In the genomic region with DNA sequence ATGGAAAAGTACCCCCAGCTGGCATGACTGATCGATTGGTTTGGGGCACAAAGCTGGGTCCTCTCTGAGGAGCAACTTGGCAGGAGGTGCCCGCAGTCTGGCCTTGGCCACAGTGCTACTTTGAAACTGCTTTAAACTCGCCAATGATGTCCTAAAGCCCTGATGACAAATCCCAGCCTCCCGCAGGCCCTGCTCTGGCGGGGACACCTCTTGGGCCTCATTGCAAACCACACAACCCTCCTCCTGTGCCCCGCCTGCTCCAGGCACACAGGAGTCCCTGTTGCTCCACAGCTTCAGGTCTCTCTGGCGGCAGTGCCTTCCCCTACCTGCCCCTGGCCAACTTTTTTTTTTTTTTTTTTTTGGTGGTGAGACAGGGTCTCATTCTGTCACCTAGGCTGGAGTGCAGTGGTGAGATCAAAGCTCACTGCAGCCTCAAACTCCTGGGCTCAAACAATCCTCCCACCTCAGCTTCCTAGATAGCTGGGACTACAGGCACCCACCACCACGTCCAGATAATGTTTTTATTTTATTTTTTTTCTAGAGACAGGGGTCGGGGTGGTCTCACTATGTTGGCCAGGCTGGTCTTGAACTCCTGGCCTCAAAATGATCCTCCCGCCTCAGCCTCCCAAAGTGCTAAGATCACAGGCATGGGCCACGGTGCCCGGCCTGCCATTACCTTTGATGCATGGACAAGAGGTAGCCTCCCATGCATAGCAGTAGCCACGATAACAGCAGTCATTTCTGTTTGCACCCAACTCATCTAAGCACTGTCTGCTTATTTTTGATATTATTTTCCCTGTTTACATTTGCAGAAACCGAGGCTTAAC, we compare ENCODE assay signal across 17 cellular contexts. TPM values are rescaled to one million over a fixed set of nuclear protein-coding genes. Genes with fewer than 3 reads are reported as not detected.
DNase-seq lines count a peak whose midpoint lies in the region; ATAC-seq, FAIRE-seq and TF ChIP-seq lines count a peak whose summit lies in the region.
"Had no signal": no experiment of that assay in that cellular context is flagged by ENCODE, and none has a peak within 500 bp of the region (broad histone marks: within the 10 kb centered on the region; RNA-seq: fewer than 3 reads in every experiment).

No MANE protein-coding gene starts in this region.

- H3K4me1 ChIP-seq in mammary epithelial cell (ENCODE audit: insufficient read depth, low read length) (peaks cover 44% of the 10 kb centered on the region), pancreas (peaks cover 0 to 9% (median 4%) of the 10 kb centered on the region in 3 donors)
- H3K4me1 ChIP-seq: psoas muscle had no signal

- H3K4me3 ChIP-seq in NB4 (ENCODE audit: low read depth, low read length) (no peak overlapping the region), mammary epithelial cell (replicated peaks in 1 of 3; ENCODE audit: insufficient read depth in 1 of 3, low read depth in 2 of 3, low read length in 3 of 3) (no peak overlapping the region), pancreas (no peak overlapping the region)
- H3K4me3 ChIP-seq: GM12878, psoas muscle, SJSA1 had no signal

- ATAC-seq in pancreas = peak in 3 of 4 donors; percentile 28 to 42 (median 40)
- ATAC-seq: foreskin keratinocyte had no signal

- DNase-seq in COLO668 (lab: John Stamatoyannopoulos, UW; ENCODE audit: unreplicated experiment) = peak; percentile 24
- DNase-seq in NB4 (ENCODE audit: low read depth) = peak; percentile 55
- DNase-seq in mammary epithelial cell = peak; percentile 51
- peak in 1 of 6 donors; percentile 29 for DNase-seq in pancreas
- no peak for DNase-seq in NCI-H146 treated with DMSO at 0.1 percent for 48 hours (lab: John Stamatoyannopoulos, UW; ENCODE audit: unreplicated experiment)
- no peak for DNase-seq in KG1 (lab: John Stamatoyannopoulos, UW)
- no peak for DNase-seq in AG08396 (ENCODE audit: low spot score)
- no peak for DNase-seq in activated CD8-positive, alpha-beta memory T cell treated with anti-CD3 and anti-CD28 coated beads for 24 hours
- DNase-seq: activated gamma-delta T cell; effector CD8-positive, alpha-beta T cell; EL; foreskin keratinocyte; NCI-H1694 treated with DMSO at 0.1 percent for 48 hours; psoas muscle had no signal

- CTCF ChIA-PET in mammary epithelial cell (lab: Charles Lee; ENCODE audit: low non-redundant PET) = no interaction called here

- no peak overlapping the region for H3K9ac ChIP-seq in mammary epithelial cell (ENCODE audit: insufficient read depth, low read length)

- no peaks in the 10 kb centered on the region for H3K79me2 ChIP-seq in mammary epithelial cell (ENCODE audit: insufficient read depth, low read length)

- TF ChIP-seq CTCF in NB4 (IDR thresholded peaks at IDR 0.05; ENCODE audit: low read depth, low read length) = no peak
- TF ChIP-seq CTCF in mammary epithelial cell (conservative IDR thresholded peaks at IDR 0.05 in 1 of 2, IDR thresholded peaks at IDR 0.05 in 1 of 2; ENCODE audit: extremely low read depth in 1 of 2, insufficient read depth in 1 of 2, low read depth in 1 of 2, low read length in 2 of 2) = no peak
- no peak for TF ChIP-seq CTCF in pancreas (IDR thresholded peaks at IDR 0.05)

- no TSS peak for BruUV-seq in mammary epithelial cell (replicated peaks; lab: Mats Ljungman, UMichigan)

- H3K4me2 ChIP-seq in mammary epithelial cell (ENCODE audit: insufficient read depth, low read depth, low read length) = no peak overlapping the region

- H2AFZ ChIP-seq in mammary epithelial cell (ENCODE audit: low read depth, low read length) = peak overlapping the region; percentile 37

- dilution Hi-C loops in mammary epithelial cell (cut with HindIII; ENCODE audit: low sequenced_read_pairs) = no loop called here

- H3K27me3 ChIP-seq in mammary epithelial cell (ENCODE audit: insufficient read depth, low read length) = no peaks in the 10 kb centered on the region
- H3K27me3 ChIP-seq in pancreas = no peaks in the 10 kb centered on the region
- H3K27me3 ChIP-seq: foreskin keratinocyte, SJSA1 had no signal

- no peaks in the 10 kb centered on the region for H4K20me1 ChIP-seq in mammary epithelial cell (ENCODE audit: insufficient read depth, low read length)

- H3K9me3 ChIP-seq in mammary epithelial cell (replicated peaks; ENCODE audit: insufficient read depth, low read length) = no peaks in the 10 kb centered on the region
- no peaks in the 10 kb centered on the region for H3K9me3 ChIP-seq in pancreas
- H3K9me3 ChIP-seq: psoas muscle, SJSA1 had no signal

- no peak for TF ChIP-seq POLR2A in NB4 (IDR thresholded peaks at IDR 0.05; ENCODE audit: extremely low read depth, insufficient read length)

- intact Hi-C loops in mammary epithelial cell (cut with micrococcal nuclease) (no loop called here), pancreas (cut with DNase I) (no loop called here)

- H3K36me3 ChIP-seq in mammary epithelial cell (ENCODE audit: insufficient read depth, low read length) (no peaks in the 10 kb centered on the region), pancreas (no peaks in the 10 kb centered on the region)
- H3K36me3 ChIP-seq: SJSA1 had no signal

- H3K27ac ChIP-seq in mammary epithelial cell (ENCODE audit: insufficient read depth, low read depth, low read length) = no peak overlapping the region
- peak overlapping the region in 2 of 4 donors; percentile 54 to 56 for H3K27ac ChIP-seq in pancreas
- H3K27ac ChIP-seq: foreskin keratinocyte, psoas muscle, SJSA1 had no signal

- in situ Hi-C loops in mammary epithelial cell (cut with MboI; ENCODE audit: low sequenced_read_pairs in 2 of 2) = no loop called here

- FAIRE-seq in pancreas (lab: Jason Lieb, UNC) = no peak
- FAIRE-seq: GM12878, islet of Langerhans had no signal

- WGBS in mammary epithelial cell (ENCODE audit: low coverage, missing lambda C conversion rate) = 54% methylated on average over 12 of the region's 14 CpGs
- 55 to 57% methylated on average over 14 of the region's 14 CpGs for WGBS in pancreas, 2 donors

RNA-seq across cellular contexts. Expression of a gene that starts 37.8 kb away (rescaled TPM):
- total RNA-seq in mammary epithelial cell (10 to 100 TPM; 14.2 to 32.7 TPM), pancreas (10 to 100 TPM in 1 of 6 donors, 1 to 10 TPM in 5; 3.9 to 10.6 (median 4.5) TPM)
- polyA plus RNA-seq in mammary epithelial cell (14.2 TPM), pancreas (1 to 10 TPM; 4.0 to 4.6 TPM)
- 13.4 TPM for polyA minus RNA-seq in mammary epithelial cell

RNA-seq across cellular contexts. Expression of a gene that starts 43.7 kb away (rescaled TPM):
- total RNA-seq in mammary epithelial cell (100 to 1,000 TPM; 128 to 197 TPM), pancreas (10 to 100 TPM; 26.9 to 85.3 (median 32.3) TPM)
- polyA plus RNA-seq in mammary epithelial cell (180 TPM), pancreas (10 to 100 TPM; 17.6 to 37.3 TPM)
- polyA minus RNA-seq in mammary epithelial cell = 276 TPM

Comparison
In these comparisons a context has a peak if more than half of its experiments do, and no peak if none do; other contexts are left out.
1. DNase-seq: peak in COLO668 (single experiment), NB4 (single experiment) and mammary epithelial cell (single experiment); none in NCI-H146 treated with DMSO at 0.1 percent for 48 hours (single experiment), KG1 (single experiment), AG08396 (single experiment) and activated CD8-positive, alpha-beta memory T cell treated with anti-CD3 and anti-CD28 coated beads for 24 hours (single experiment).